In genomic region chr4:144584428-144584827, GRCh38 we compare ENCODE assay signal across 19 cellular contexts.
DNase-seq lines count a peak whose midpoint lies in the region; ATAC-seq, FAIRE-seq and TF ChIP-seq lines count a peak whose summit lies in the region.
"Had no signal": no experiment of that assay in that cellular context is flagged by ENCODE, and none has a peak within 500 bp of the region (broad histone marks: within the 10 kb centered on the region; RNA-seq: fewer than 3 reads in every experiment).

No MANE protein-coding gene starts in this region.

- no peaks in the 10 kb centered on the region for H3K9me1 ChIP-seq in endothelial cell of umbilical vein (replicated peaks; ENCODE audit: control insufficient read depth, extremely low read depth, insufficient read depth, low read length)

- TF ChIP-seq POLR2A in endothelial cell of umbilical vein (IDR thresholded peaks at IDR 0.05; ENCODE audit: low read depth, low read length): no peak

- H3K79me2 ChIP-seq in Loucy (ENCODE audit: insufficient read depth, low read length) (no peaks in the 10 kb centered on the region), endothelial cell of umbilical vein (ENCODE audit: control insufficient read depth, insufficient read depth, low read length) (peaks cover 28% of the 10 kb centered on the region)
- H3K79me2 ChIP-seq: hepatocyte had no signal

- H3K9me2 ChIP-seq in Loucy (replicated peaks; ENCODE audit: low read depth, low read length): no peaks in the 10 kb centered on the region

- TF ChIP-seq CTCF in GM12864 (IDR thresholded peaks at IDR 0.05; ENCODE audit: low read depth, low read length, missing control alignments) (peak; percentile 24), Loucy (conservative IDR thresholded peaks at IDR 0.05; ENCODE audit: low read length) (peak; percentile 59), endothelial cell of umbilical vein (IDR thresholded peaks at IDR 0.05; ENCODE audit: extremely low read depth in 1 of 2, insufficient read depth in 1 of 2, low read depth in 1 of 2, low read length in 2 of 2) (peak in 1 of 2 donors; percentile 12), osteocyte (IDR thresholded peaks at IDR 0.05) (peak; percentile 21)

- H4K20me1 ChIP-seq in Loucy (ENCODE audit: insufficient read depth, low read length, poor library complexity, severe bottlenecking) (no peaks in the 10 kb centered on the region), endothelial cell of umbilical vein (replicated peaks; ENCODE audit: control insufficient read depth, extremely low read depth, insufficient read depth, low read length) (no peaks in the 10 kb centered on the region)
- H4K20me1 ChIP-seq: BLaER1 treated with 17β-estradiol and CSF1 and Interleukin-3, amounts not matched to agents 10 nM and 100 nM had no signal

- no peaks in the 10 kb centered on the region for H3K27me3 Mint-ChIP-seq in osteocyte (ENCODE audit: unreplicated experiment)
- H3K27me3 Mint-ChIP-seq: activated CD4-positive, alpha-beta T cell treated with anti-CD3 and anti-CD28 coated beads for 36 hours; activated naive CD4-positive, alpha-beta T cell treated with anti-CD3 and anti-CD28 coated beads, Interleukin-2, amount 10 ng/mL, durations not matched to agents 7 days and 5 days had no signal

- no peak for FAIRE-seq in endothelial cell of umbilical vein (lab: Jason Lieb, UNC)

- H3K9ac ChIP-seq in Loucy (ENCODE audit: low read depth, low read length, poor library complexity, severe bottlenecking) (no peak overlapping the region), endothelial cell of umbilical vein (replicated peaks; ENCODE audit: extremely low read depth, insufficient read depth, low read length) (no peak overlapping the region)
- H3K9ac ChIP-seq: BLaER1 treated with 17β-estradiol and CSF1 and Interleukin-3, amounts not matched to agents 10 nM and 100 nM had no signal

- peak overlapping the region; percentile 96 for H3K27ac ChIP-seq in endothelial cell of umbilical vein (ENCODE audit: insufficient read depth, low read depth, low read length)
- H3K27ac ChIP-seq: BLaER1 treated with 17β-estradiol and CSF1 and Interleukin-3, amounts not matched to agents 10 nM and 100 nM; breast epithelium; hepatocyte; psoas muscle had no signal

- no peak for ATAC-seq in GM21529 (IDR thresholded peaks at IDR 0.05; ENCODE audit: unreplicated experiment)
- no peak for ATAC-seq in HG03025 (IDR thresholded peaks at IDR 0.05; ENCODE audit: low FRiP score, unreplicated experiment)
- ATAC-seq: activated CD4-positive, alpha-beta T cell treated with anti-CD3 and anti-CD28 coated beads for 36 hours; psoas muscle had no signal

- no peak overlapping the region for H3K4me3 Mint-ChIP-seq in osteocyte (ENCODE audit: unreplicated experiment)
- H3K4me3 Mint-ChIP-seq: activated CD4-positive, alpha-beta T cell treated with anti-CD3 and anti-CD28 coated beads for 36 hours; activated naive CD4-positive, alpha-beta T cell treated with anti-CD3 and anti-CD28 coated beads, Interleukin-2, amount 10 ng/mL, durations not matched to agents 7 days and 5 days had no signal

- H3K36me3 ChIP-seq in Loucy (ENCODE audit: insufficient read depth, low read length): no peaks in the 10 kb centered on the region
- no peaks in the 10 kb centered on the region for H3K36me3 ChIP-seq in endothelial cell of umbilical vein (ENCODE audit: control insufficient read depth in 2 of 2, extremely low read depth in 1 of 2, insufficient read depth in 2 of 2, low read length in 2 of 2)
- H3K36me3 ChIP-seq: BLaER1 treated with 17β-estradiol and CSF1 and Interleukin-3, amounts not matched to agents 10 nM and 100 nM; breast epithelium had no signal

- peaks cover 8% of the 10 kb centered on the region for H3K9me3 Mint-ChIP-seq in osteocyte (ENCODE audit: unreplicated experiment)

- H3K4me1 ChIP-seq in Loucy (ENCODE audit: insufficient read depth, low read length, poor library complexity, severe bottlenecking) (peaks cover 16% of the 10 kb centered on the region), endothelial cell of umbilical vein (ENCODE audit: control insufficient read depth, extremely low read depth, insufficient read depth, low read length) (peaks cover 57% of the 10 kb centered on the region)
- H3K4me1 ChIP-seq: breast epithelium, psoas muscle had no signal

- CTCF ChIA-PET in endothelial cell of umbilical vein (lab: Charles Lee): interaction anchor here (0.7 to 2.5 kb wide), 12 partner anchors 9 to 106 kb away, joined by 3 to 18 read pairs (median 5); no protein-coding TSS in a partner anchor

- H3F3A ChIP-seq in Loucy (ENCODE audit: low read depth): no peaks in the 10 kb centered on the region

- H3K9me3 ChIP-seq in Loucy (ENCODE audit: insufficient read depth, low read depth, low read length) (peaks cover 6% of the 10 kb centered on the region; the same call in 1 of the 2 replicates), endothelial cell of umbilical vein (replicated peaks; ENCODE audit: control insufficient read depth, insufficient read depth, low read length) (no peaks in the 10 kb centered on the region)
- H3K9me3 ChIP-seq: breast epithelium, psoas muscle had no signal

- H3K27me3 ChIP-seq in Loucy (ENCODE audit: insufficient read depth, low read length, poor library complexity, severe bottlenecking): no peaks in the 10 kb centered on the region
- no peaks in the 10 kb centered on the region for H3K27me3 ChIP-seq in endothelial cell of umbilical vein (ENCODE audit: control insufficient read depth in 2 of 2, insufficient read depth in 2 of 2, low read length in 2 of 2)
- H3K27me3 ChIP-seq: BLaER1 treated with 17β-estradiol and CSF1 and Interleukin-3, amounts not matched to agents 10 nM and 100 nM; breast epithelium; hepatocyte had no signal

- intact Hi-C loops in endothelial cell of umbilical vein (cut with micrococcal nuclease): no loop called here

- BruUV-seq in endothelial cell of umbilical vein (replicated peaks; lab: Mats Ljungman, UMichigan): no TSS peak

- POLR2A ChIA-PET in endothelial cell of umbilical vein (lab: Charles Lee): interaction anchor here (0.5 to 1.9 kb wide), 2 partner anchors 60 to 539 kb away, joined by 3 to 8 read pairs; no protein-coding TSS in a partner anchor

- peaks cover 2% of the 10 kb centered on the region for H3K36me3 Mint-ChIP-seq in osteocyte (ENCODE audit: unreplicated experiment)
- H3K36me3 Mint-ChIP-seq: activated naive CD4-positive, alpha-beta T cell treated with anti-CD3 and anti-CD28 coated beads, Interleukin-2, amount 10 ng/mL, durations not matched to agents 7 days and 5 days had no signal

- dilution Hi-C loops in endothelial cell of umbilical vein (cut with MboI; ENCODE audit: extremely low pct_ligation_motif_present, low sequenced_read_pairs): no loop called here

- H3K4me3 ChIP-seq in GM12864 (ENCODE audit: low read depth, low read length) (no peak overlapping the region), Loucy (ENCODE audit: low read length, poor library complexity, severe bottlenecking) (no peak overlapping the region), endothelial cell of umbilical vein (replicated peaks in 1 of 3; ENCODE audit: insufficient read depth in 1 of 3, low read depth in 1 of 3, low read length in 3 of 3) (no peak overlapping the region)
- H3K4me3 ChIP-seq: BLaER1 treated with 17β-estradiol and CSF1 and Interleukin-3, amounts not matched to agents 10 nM and 100 nM; breast epithelium; hepatocyte; psoas muscle had no signal

- H3K4me1 Mint-ChIP-seq in osteocyte (ENCODE audit: unreplicated experiment): peaks cover 49% of the 10 kb centered on the region
- H3K4me1 Mint-ChIP-seq: activated CD4-positive, alpha-beta T cell treated with anti-CD3 and anti-CD28 coated beads for 36 hours; activated naive CD4-positive, alpha-beta T cell treated with anti-CD3 and anti-CD28 coated beads, Interleukin-2, amount 10 ng/mL, durations not matched to agents 7 days and 5 days had no signal

- DNase-seq in GM12864 (ENCODE audit: low read depth): no peak
- peak; percentile 44 for DNase-seq in endothelial cell of umbilical vein (ENCODE audit: low read depth, low spot score)
- DNase-seq in osteocyte (ENCODE audit: extremely low spot score, unreplicated experiment): no peak
- DNase-seq in COLO668 (lab: John Stamatoyannopoulos, UW; ENCODE audit: unreplicated experiment): no peak
- DNase-seq: activated CD4-positive, alpha-beta T cell treated with anti-CD3 and anti-CD28 coated beads for 36 hours; activated naive CD4-positive, alpha-beta T cell treated with anti-CD3 and anti-CD28 coated beads, Interleukin-2, amount 10 ng/mL, durations not matched to agents 7 days and 5 days; effector CD8-positive, alpha-beta T cell; left cardiac atrium; MV-4-11; NCI-H2227 treated with DMSO at 0.1 percent for 48 hours; psoas muscle; SHP77 treated with DMSO at 0.1 percent for 48 hours; T-helper 9 cell had no signal

- H3K27ac Mint-ChIP-seq in osteocyte (ENCODE audit: unreplicated experiment): no peak overlapping the region
- H3K27ac Mint-ChIP-seq: activated CD4-positive, alpha-beta T cell treated with anti-CD3 and anti-CD28 coated beads for 36 hours; activated naive CD4-positive, alpha-beta T cell treated with anti-CD3 and anti-CD28 coated beads, Interleukin-2, amount 10 ng/mL, durations not matched to agents 7 days and 5 days had no signal

- H3K4me2 ChIP-seq in Loucy (ENCODE audit: low read depth, low read length, poor library complexity, severe bottlenecking) (no peak overlapping the region), endothelial cell of umbilical vein (ENCODE audit: insufficient read depth, low read length) (no peak overlapping the region)
- H3K4me2 ChIP-seq: BLaER1 treated with 17β-estradiol and CSF1 and Interleukin-3, amounts not matched to agents 10 nM and 100 nM; hepatocyte had no signal

- H2AFZ ChIP-seq in Loucy (ENCODE audit: low read length) (peak overlapping the region; percentile 71), endothelial cell of umbilical vein (ENCODE audit: low read depth, low read length) (peak overlapping the region; percentile 85)
- H2AFZ ChIP-seq: hepatocyte had no signal

TF ChIP-seq in endothelial cell of umbilical vein, 7 proteins besides CTCF, POLR2A, EP300 and RAD21:
- TF ChIP-seq EZH2 (IDR thresholded peaks at IDR 0.05; ENCODE audit: borderline replicate concordance, low read depth, low read length, severe bottlenecking) (no peak), POLR2AphosphoS5 (IDR thresholded peaks at IDR 0.05; ENCODE audit: insufficient read depth, low read depth, low read length) (no peak)
